Comparison of ENCODE assay signal across 17 cellular contexts in genomic region chr19:41553804-41554203, GRCh38. TPM values are rescaled to one million over a fixed set of nuclear protein-coding genes. Genes with fewer than 3 reads are reported as not detected.
DNase-seq lines count a peak whose midpoint lies in the region; ATAC-seq and TF ChIP-seq lines count a peak whose summit lies in the region.
"Had no signal": no experiment of that assay in that cellular context is flagged by ENCODE, and none has a peak within 500 bp of the region (broad histone marks: within the 10 kb centered on the region; RNA-seq: fewer than 3 reads in every experiment).

No MANE protein-coding gene starts in this region.

- RAD21 ChIA-PET in HCT116 (lab: Charles Lee; ENCODE audit: low non-redundant PET in 1 of 2, low total read pairs in 2 of 2, uncharacterized antibody in 2 of 2, unreplicated experiment in 2 of 2) = no interaction called here

- no peak overlapping the region for H3K4me3 ChIP-seq in HCT116 (replicated peaks in 1 of 2; ENCODE audit: low read depth in 1 of 2, low read length in 2 of 2)
- peak overlapping the region; percentile 77 for H3K4me3 ChIP-seq in naive thymus-derived CD4-positive, alpha-beta T cell (ENCODE audit: low read length)
- H3K4me3 ChIP-seq: mucosa of descending colon, vagina had no signal

- peak overlapping the region; percentile 99 for H3K27ac Mint-ChIP-seq in activated CD4-positive, alpha-beta T cell treated with anti-CD3 and anti-CD28 coated beads, Interleukin-2, amount 10 ng/mL, durations not matched to agents 24 days and 14 days
- peak overlapping the region; percentile 80 for H3K27ac Mint-ChIP-seq in activated CD8-positive, alpha-beta T cell treated with anti-CD3 and anti-CD28 coated beads for 36 hours
- peak overlapping the region; percentile 92 to 97 (median 95) for H3K27ac Mint-ChIP-seq in naive thymus-derived CD4-positive, alpha-beta T cell
- H3K27ac Mint-ChIP-seq: dendritic cell treated with granulocyte-macrophage colony-stimulating factor and Interleukin-4, amounts not matched to agents 40 ng/mL and 50 ng/mL, for 4 days had no signal

- no peak for TF ChIP-seq CTCF in HCT116 (IDR thresholded peaks at IDR 0.05 in 2 of 3, conservative IDR thresholded peaks at IDR 0.05 in 1 of 3; ENCODE audit: borderline replicate concordance in 1 of 3, insufficient read depth in 1 of 3, low read depth in 2 of 3, low read length in 2 of 3)
- TF ChIP-seq CTCF in activated CD8-positive, alpha-beta T cell treated with anti-CD3 and anti-CD28 coated beads for 36 hours (IDR thresholded peaks at IDR 0.05) = no peak

- no peak for DNase-seq in activated CD4-positive, alpha-beta T cell treated with anti-CD3 and anti-CD28 coated beads, Interleukin-2, amount 10 ng/mL, durations not matched to agents 24 days and 14 days
- no peak for DNase-seq in activated CD4-positive, alpha-beta T cell treated with anti-CD3 and anti-CD28 coated beads for 1 hour
- no peak for DNase-seq in HCT116 (ENCODE audit: low read depth, low spot score)
- DNase-seq in activated CD8-positive, alpha-beta T cell treated with anti-CD3 and anti-CD28 coated beads for 36 hours = no peak
- DNase-seq in naive thymus-derived CD4-positive, alpha-beta T cell = no peak
- DNase-seq in iPS-NIHi7 (ENCODE audit: extremely low spot score) = no peak
- no peak for DNase-seq in NCI-H524 treated with DMSO at 0.1 percent for 48 hours (lab: John Stamatoyannopoulos, UW)
- no peak for DNase-seq in glomerular visceral epithelial cell (ENCODE audit: extremely low spot score)
- DNase-seq: brain microvascular endothelial cell, mucosa of descending colon, NCI-H2081, NCI-H526, occipital lobe had no signal

- no peaks in the 10 kb centered on the region for H3K27me3 Mint-ChIP-seq in activated CD4-positive, alpha-beta T cell treated with anti-CD3 and anti-CD28 coated beads, Interleukin-2, amount 10 ng/mL, durations not matched to agents 24 days and 14 days
- H3K27me3 Mint-ChIP-seq in activated CD8-positive, alpha-beta T cell treated with anti-CD3 and anti-CD28 coated beads for 36 hours = no peaks in the 10 kb centered on the region
- no peaks in the 10 kb centered on the region for H3K27me3 Mint-ChIP-seq in naive thymus-derived CD4-positive, alpha-beta T cell
- H3K27me3 Mint-ChIP-seq: dendritic cell treated with granulocyte-macrophage colony-stimulating factor and Interleukin-4, amounts not matched to agents 40 ng/mL and 50 ng/mL, for 4 days had no signal

- H3K27ac ChIP-seq in HCT116 (ENCODE audit: low read depth, low read length) = no peak overlapping the region
- H3K27ac ChIP-seq in naive thymus-derived CD4-positive, alpha-beta T cell (ENCODE audit: low read depth, low read length) = peak overlapping the region; percentile 88
- H3K27ac ChIP-seq: brain microvascular endothelial cell, vagina had no signal

- TF ChIP-seq RAD21 in HCT116 (IDR thresholded peaks at IDR 0.05; ENCODE audit: low read depth) = no peak

- no peak overlapping the region for H3K4me2 ChIP-seq in HCT116 (ENCODE audit: low read length)

- H2AFZ ChIP-seq in HCT116 (ENCODE audit: low read depth, low read length, poor library complexity, severe bottlenecking) = no peak overlapping the region

- H3K36me3 ChIP-seq in HCT116 (ENCODE audit: control insufficient read depth in 1 of 2, insufficient read depth in 2 of 2, low read length in 2 of 2) = no peaks in the 10 kb centered on the region
- H3K36me3 ChIP-seq in naive thymus-derived CD4-positive, alpha-beta T cell (ENCODE audit: control insufficient read depth in 2 of 3, insufficient read depth in 3 of 3, low read length in 3 of 3) = peaks cover 0 to 24% (median 5%) of the 10 kb centered on the region in 3 experiments
- H3K36me3 ChIP-seq: brain microvascular endothelial cell, vagina had no signal

- intact Hi-C loops in activated CD4-positive, alpha-beta T cell treated with anti-CD3 and anti-CD28 coated beads, Interleukin-2, amount 10 ng/mL, durations not matched to agents 24 days and 14 days (cut with micrococcal nuclease) = loop anchor here (2.0 kb wide), 1 partner anchor 197 kb away; no protein-coding TSS in a partner anchor
- intact Hi-C loops in HCT116 (cut with micrococcal nuclease) = no loop called here
- intact Hi-C loops in activated CD8-positive, alpha-beta T cell treated with anti-CD3 and anti-CD28 coated beads for 36 hours (cut with micrococcal nuclease) = no loop called here
- intact Hi-C loops in naive thymus-derived CD4-positive, alpha-beta T cell (cut with micrococcal nuclease) = loop anchor here (1.0 to 10.0 kb wide), 4 partner anchors 12 to 949 kb away; partner anchors contain the start of genes ARHGEF1 (in 1 of the 2), HNRNPUL1 (in 1 of the 2) and LTBP4 (in 1 of the 2)

- H3K4me3 Mint-ChIP-seq in activated CD4-positive, alpha-beta T cell treated with anti-CD3 and anti-CD28 coated beads, Interleukin-2, amount 10 ng/mL, durations not matched to agents 24 days and 14 days = peak overlapping the region; percentile 99
- peak overlapping the region; percentile 87 for H3K4me3 Mint-ChIP-seq in activated CD8-positive, alpha-beta T cell treated with anti-CD3 and anti-CD28 coated beads for 36 hours
- peak overlapping the region; percentile 75 to 100 (median 97) for H3K4me3 Mint-ChIP-seq in naive thymus-derived CD4-positive, alpha-beta T cell
- H3K4me3 Mint-ChIP-seq: dendritic cell treated with granulocyte-macrophage colony-stimulating factor and Interleukin-4, amounts not matched to agents 40 ng/mL and 50 ng/mL, for 4 days had no signal

- H3K9me3 Mint-ChIP-seq in activated CD4-positive, alpha-beta T cell treated with anti-CD3 and anti-CD28 coated beads, Interleukin-2, amount 10 ng/mL, durations not matched to agents 24 days and 14 days = no peaks in the 10 kb centered on the region
- peaks cover 2% of the 10 kb centered on the region for H3K9me3 Mint-ChIP-seq in activated CD8-positive, alpha-beta T cell treated with anti-CD3 and anti-CD28 coated beads for 36 hours
- peaks cover 0 to 2% (median 0%) of the 10 kb centered on the region in 11 donors for H3K9me3 Mint-ChIP-seq in naive thymus-derived CD4-positive, alpha-beta T cell
- H3K9me3 Mint-ChIP-seq: dendritic cell treated with granulocyte-macrophage colony-stimulating factor and Interleukin-4, amounts not matched to agents 40 ng/mL and 50 ng/mL, for 4 days had no signal

- H3K27me3 ChIP-seq in HCT116 (ENCODE audit: insufficient read depth, low read length) = peaks cover 64% of the 10 kb centered on the region
- no peaks in the 10 kb centered on the region for H3K27me3 ChIP-seq in naive thymus-derived CD4-positive, alpha-beta T cell (ENCODE audit: control insufficient read depth in 2 of 2, insufficient read depth in 2 of 2, low read length in 2 of 2)
- H3K27me3 ChIP-seq: brain microvascular endothelial cell, vagina had no signal

- no peaks in the 10 kb centered on the region for H3K9me3 ChIP-seq in HCT116 (ENCODE audit: control insufficient read depth in 1 of 2, insufficient read depth in 1 of 2, low read depth in 1 of 2, low read length in 2 of 2)
- no peaks in the 10 kb centered on the region for H3K9me3 ChIP-seq in naive thymus-derived CD4-positive, alpha-beta T cell (ENCODE audit: control insufficient read depth in 2 of 3, low read length in 3 of 3)
- H3K9me3 ChIP-seq: vagina had no signal

- CTCF ChIA-PET in HCT116 (lab: Charles Lee) = interaction anchor here (1.3 kb wide), 2 partner anchors 10 to 45 kb away, joined by 4 to 10 read pairs; no protein-coding TSS in a partner anchor
- CTCF ChIA-PET in activated CD8-positive, alpha-beta T cell treated with anti-CD3 and anti-CD28 coated beads for 36 hours (lab: Charles Lee) = interaction anchor here (1.3 to 2.6 kb wide), 6 partner anchors 10 to 113 kb away, joined by 3 to 8 read pairs (median 4); no protein-coding TSS in a partner anchor
- CTCF ChIA-PET in naive thymus-derived CD4-positive, alpha-beta T cell (lab: Charles Lee) = interaction anchor here (0.7 to 23.4 kb wide), 8 partner anchors 10 to 225 kb away, joined by 3 to 384 read pairs (median 3); no protein-coding TSS in a partner anchor

- no peaks in the 10 kb centered on the region for H3K79me2 ChIP-seq in HCT116 (ENCODE audit: insufficient read depth, low read length)

- POLR2A ChIA-PET in HCT116 (lab: Charles Lee) = no interaction called here
- POLR2A ChIA-PET in activated CD8-positive, alpha-beta T cell treated with anti-CD3 and anti-CD28 coated beads for 36 hours (lab: Charles Lee) = interaction anchor here (1.1 to 2.9 kb wide), 4 partner anchors 10 to 23 kb away, joined by 3 to 13 read pairs (median 4); no protein-coding TSS in a partner anchor
- POLR2A ChIA-PET in naive thymus-derived CD4-positive, alpha-beta T cell (lab: Charles Lee) = interaction anchor here (0.7 to 15.6 kb wide), 9 partner anchors 10 to 329 kb away, joined by 3 to 518 read pairs (median 4); partner anchors contain the start of gene B9D2

- no TSS peak for BruUV-seq in HCT116 (replicated peaks; lab: Mats Ljungman, UMichigan)

- peaks cover 76% of the 10 kb centered on the region for H3K36me3 Mint-ChIP-seq in activated CD4-positive, alpha-beta T cell treated with anti-CD3 and anti-CD28 coated beads, Interleukin-2, amount 10 ng/mL, durations not matched to agents 24 days and 14 days (ENCODE audit: low read depth)
- peaks cover 62% of the 10 kb centered on the region for H3K36me3 Mint-ChIP-seq in activated CD8-positive, alpha-beta T cell treated with anti-CD3 and anti-CD28 coated beads for 36 hours (ENCODE audit: low read depth)
- peaks cover 18 to 66% (median 58%) of the 10 kb centered on the region in 5 donors for H3K36me3 Mint-ChIP-seq in naive thymus-derived CD4-positive, alpha-beta T cell

- no peaks in the 10 kb centered on the region for H3K4me1 ChIP-seq in HCT116 (ENCODE audit: control insufficient read depth in 1 of 2, insufficient read depth in 2 of 2, low read length in 2 of 2)
- peaks cover 41 to 54% of the 10 kb centered on the region in 2 donors for H3K4me1 ChIP-seq in naive thymus-derived CD4-positive, alpha-beta T cell (ENCODE audit: control insufficient read depth in 2 of 2, insufficient read depth in 2 of 2, low read length in 2 of 2)
- H3K4me1 ChIP-seq: vagina had no signal

- H3K9ac ChIP-seq in HCT116 (ENCODE audit: low read length) = no peak overlapping the region

- peaks cover 67% of the 10 kb centered on the region for H3K4me1 Mint-ChIP-seq in activated CD4-positive, alpha-beta T cell treated with anti-CD3 and anti-CD28 coated beads, Interleukin-2, amount 10 ng/mL, durations not matched to agents 24 days and 14 days
- peaks cover 43% of the 10 kb centered on the region for H3K4me1 Mint-ChIP-seq in activated CD8-positive, alpha-beta T cell treated with anti-CD3 and anti-CD28 coated beads for 36 hours (ENCODE audit: low read depth)
- H3K4me1 Mint-ChIP-seq in naive thymus-derived CD4-positive, alpha-beta T cell = peaks cover 40 to 73% (median 62%) of the 10 kb centered on the region in 7 donors

- ATAC-seq in HCT116 = no peak
- no peak for ATAC-seq in activated CD8-positive, alpha-beta T cell treated with anti-CD3 and anti-CD28 coated beads for 36 hours
- no peak for ATAC-seq in naive thymus-derived CD4-positive, alpha-beta T cell
- ATAC-seq: left lobe of liver, mucosa of descending colon had no signal

- no peaks in the 10 kb centered on the region for H4K20me1 ChIP-seq in HCT116 (ENCODE audit: insufficient read depth)

- no peak for TF ChIP-seq POLR2A in HCT116 (IDR thresholded peaks at IDR 0.05; ENCODE audit: borderline replicate concordance, extremely low read depth, insufficient read depth, insufficient read length)

- H3K9me2 ChIP-seq in HCT116 (ENCODE audit: insufficient read depth) = no peaks in the 10 kb centered on the region

RNA-seq across cellular contexts. Expression of gene CEACAM21, which starts 22.2 kb away (rescaled TPM):
- 31.1 and 32.8 TPM in 2 replicates for total RNA-seq in activated CD4-positive, alpha-beta T cell treated with anti-CD3 and anti-CD28 coated beads, Interleukin-2, amount 10 ng/mL, durations not matched to agents 24 days and 14 days
- total RNA-seq in HCT116 (2021; ENCODE audit: unreplicated experiment) = 0.25 TPM
- 0.12 and 0.29 TPM in 2 replicates for polyA plus RNA-seq in HCT116 (2012)
- 10 to 100 TPM; 17.7 to 19.8 TPM for total RNA-seq in activated CD8-positive, alpha-beta T cell treated with anti-CD3 and anti-CD28 coated beads for 36 hours
- 10 to 100 TPM; 40.1 to 64.5 (median 50.0) TPM for total RNA-seq in naive thymus-derived CD4-positive, alpha-beta T cell
- 10 to 100 TPM; 27.7 to 43.6 TPM for polyA plus RNA-seq in naive thymus-derived CD4-positive, alpha-beta T cell
- total RNA-seq: epithelial cell of proximal tubule, vagina had no signal

Comparison
In these comparisons a context has a peak if more than half of its experiments do, and no peak if none do; other contexts are left out.
1. RNA of gene CEACAM21, which starts 22.2 kb away (total RNA-seq): 40.1 to 64.5 TPM in naive thymus-derived CD4-positive, alpha-beta T cell, 31.1 to 32.8 TPM in activated CD4-positive, alpha-beta T cell treated with anti-CD3 and anti-CD28 coated beads, Interleukin-2, amount 10 ng/mL, durations not matched to agents 24 days and 14 days and 17.7 to 19.8 TPM in activated CD8-positive, alpha-beta T cell treated with anti-CD3 and anti-CD28 coated beads for 36 hours; 0.25 TPM in HCT116 (single experiment); every median in the first group is over 10 times any median in the second.
2. intact Hi-C loops: an anchor here in activated CD4-positive, alpha-beta T cell treated with anti-CD3 and anti-CD28 coated beads, Interleukin-2, amount 10 ng/mL, durations not matched to agents 24 days and 14 days (2.0 kb wide) and naive thymus-derived CD4-positive, alpha-beta T cell (1.0 to 10.0 kb wide); none called in HCT116 and activated CD8-positive, alpha-beta T cell treated with anti-CD3 and anti-CD28 coated beads for 36 hours.
3. Peak in every context shown above with its lines, with median percentiles within 50 percentile points of each other: H3K27ac Mint-ChIP-seq and H3K4me3 Mint-ChIP-seq.